In the genomic region with DNA sequence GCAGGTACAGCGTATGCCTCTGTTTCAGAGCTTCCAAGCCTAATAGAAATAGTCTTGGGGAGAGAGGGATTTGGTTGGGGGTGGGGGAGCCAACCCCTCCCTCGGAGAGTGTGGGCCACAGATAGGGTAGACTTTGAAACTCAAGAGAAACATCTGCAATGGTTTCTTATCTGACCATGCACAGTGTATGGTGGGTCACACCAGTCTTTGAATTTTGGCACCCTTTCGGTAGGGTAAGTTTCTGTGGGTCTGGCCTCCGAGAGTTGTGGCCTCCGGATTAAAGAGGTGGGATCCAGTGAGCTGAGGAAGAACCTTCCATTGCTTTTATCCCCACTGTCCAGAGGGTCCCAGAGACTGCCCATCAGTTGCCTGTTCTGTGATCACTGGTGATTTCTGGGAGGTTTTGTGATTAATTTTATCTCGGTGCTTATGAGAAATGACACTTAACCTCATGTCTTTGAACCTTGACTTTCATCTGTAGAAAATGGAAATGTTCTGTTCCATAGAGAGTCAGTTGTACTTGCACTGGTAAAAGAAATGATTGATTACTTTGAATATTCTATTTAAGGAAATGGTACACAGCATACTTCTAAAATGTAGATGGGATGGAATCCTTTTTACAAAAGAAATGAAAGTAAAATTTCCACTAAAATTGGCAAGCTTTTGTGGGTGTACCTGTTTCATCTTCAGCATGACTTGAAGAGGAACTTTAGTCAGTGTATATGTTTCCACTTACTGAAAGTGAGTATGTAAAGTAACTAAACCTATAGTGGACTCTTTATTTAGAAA, we compare ENCODE assay signal across 2 cellular contexts.
TF ChIP-seq lines count a peak whose summit lies in the region.

No MANE protein-coding gene starts in this region.

TF ChIP-seq in liver, 16 proteins besides CTCF, POLR2A, EP300 and RAD21 (continued from another document):
- TF ChIP-seq, protein P1, sequence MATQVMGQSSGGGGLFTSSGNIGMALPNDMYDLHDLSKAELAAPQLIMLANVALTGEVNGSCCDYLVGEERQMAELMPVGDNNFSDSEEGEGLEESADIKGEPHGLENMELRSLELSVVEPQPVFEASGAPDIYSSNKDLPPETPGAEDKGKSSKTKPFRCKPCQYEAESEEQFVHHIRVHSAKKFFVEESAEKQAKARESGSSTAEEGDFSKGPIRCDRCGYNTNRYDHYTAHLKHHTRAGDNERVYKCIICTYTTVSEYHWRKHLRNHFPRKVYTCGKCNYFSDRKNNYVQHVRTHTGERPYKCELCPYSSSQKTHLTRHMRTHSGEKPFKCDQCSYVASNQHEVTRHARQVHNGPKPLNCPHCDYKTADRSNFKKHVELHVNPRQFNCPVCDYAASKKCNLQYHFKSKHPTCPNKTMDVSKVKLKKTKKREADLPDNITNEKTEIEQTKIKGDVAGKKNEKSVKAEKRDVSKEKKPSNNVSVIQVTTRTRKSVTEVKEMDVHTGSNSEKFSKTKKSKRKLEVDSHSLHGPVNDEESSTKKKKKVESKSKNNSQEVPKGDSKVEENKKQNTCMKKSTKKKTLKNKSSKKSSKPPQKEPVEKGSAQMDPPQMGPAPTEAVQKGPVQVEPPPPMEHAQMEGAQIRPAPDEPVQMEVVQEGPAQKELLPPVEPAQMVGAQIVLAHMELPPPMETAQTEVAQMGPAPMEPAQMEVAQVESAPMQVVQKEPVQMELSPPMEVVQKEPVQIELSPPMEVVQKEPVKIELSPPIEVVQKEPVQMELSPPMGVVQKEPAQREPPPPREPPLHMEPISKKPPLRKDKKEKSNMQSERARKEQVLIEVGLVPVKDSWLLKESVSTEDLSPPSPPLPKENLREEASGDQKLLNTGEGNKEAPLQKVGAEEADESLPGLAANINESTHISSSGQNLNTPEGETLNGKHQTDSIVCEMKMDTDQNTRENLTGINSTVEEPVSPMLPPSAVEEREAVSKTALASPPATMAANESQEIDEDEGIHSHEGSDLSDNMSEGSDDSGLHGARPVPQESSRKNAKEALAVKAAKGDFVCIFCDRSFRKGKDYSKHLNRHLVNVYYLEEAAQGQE (IDR thresholded peaks at IDR 0.05), result no peak

TF ChIP-seq in HepG2, 621 proteins besides CTCF, POLR2A, EP300 and RAD21 (continued from another document):
- TF ChIP-seq, protein P2, sequence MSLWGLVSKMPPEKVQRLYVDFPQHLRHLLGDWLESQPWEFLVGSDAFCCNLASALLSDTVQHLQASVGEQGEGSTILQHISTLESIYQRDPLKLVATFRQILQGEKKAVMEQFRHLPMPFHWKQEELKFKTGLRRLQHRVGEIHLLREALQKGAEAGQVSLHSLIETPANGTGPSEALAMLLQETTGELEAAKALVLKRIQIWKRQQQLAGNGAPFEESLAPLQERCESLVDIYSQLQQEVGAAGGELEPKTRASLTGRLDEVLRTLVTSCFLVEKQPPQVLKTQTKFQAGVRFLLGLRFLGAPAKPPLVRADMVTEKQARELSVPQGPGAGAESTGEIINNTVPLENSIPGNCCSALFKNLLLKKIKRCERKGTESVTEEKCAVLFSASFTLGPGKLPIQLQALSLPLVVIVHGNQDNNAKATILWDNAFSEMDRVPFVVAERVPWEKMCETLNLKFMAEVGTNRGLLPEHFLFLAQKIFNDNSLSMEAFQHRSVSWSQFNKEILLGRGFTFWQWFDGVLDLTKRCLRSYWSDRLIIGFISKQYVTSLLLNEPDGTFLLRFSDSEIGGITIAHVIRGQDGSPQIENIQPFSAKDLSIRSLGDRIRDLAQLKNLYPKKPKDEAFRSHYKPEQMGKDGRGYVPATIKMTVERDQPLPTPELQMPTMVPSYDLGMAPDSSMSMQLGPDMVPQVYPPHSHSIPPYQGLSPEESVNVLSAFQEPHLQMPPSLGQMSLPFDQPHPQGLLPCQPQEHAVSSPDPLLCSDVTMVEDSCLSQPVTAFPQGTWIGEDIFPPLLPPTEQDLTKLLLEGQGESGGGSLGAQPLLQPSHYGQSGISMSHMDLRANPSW (CRISPR knock-in tag; IDR thresholded peaks at IDR 0.05; ENCODE audit: borderline replicate concordance), result no peak
- TF ChIP-seq, protein P3, sequence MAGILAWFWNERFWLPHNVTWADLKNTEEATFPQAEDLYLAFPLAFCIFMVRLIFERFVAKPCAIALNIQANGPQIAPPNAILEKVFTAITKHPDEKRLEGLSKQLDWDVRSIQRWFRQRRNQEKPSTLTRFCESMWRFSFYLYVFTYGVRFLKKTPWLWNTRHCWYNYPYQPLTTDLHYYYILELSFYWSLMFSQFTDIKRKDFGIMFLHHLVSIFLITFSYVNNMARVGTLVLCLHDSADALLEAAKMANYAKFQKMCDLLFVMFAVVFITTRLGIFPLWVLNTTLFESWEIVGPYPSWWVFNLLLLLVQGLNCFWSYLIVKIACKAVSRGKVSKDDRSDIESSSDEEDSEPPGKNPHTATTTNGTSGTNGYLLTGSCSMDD (CRISPR knock-in tag; IDR thresholded peaks at IDR 0.05), result no peak
